In the genomic region with DNA sequence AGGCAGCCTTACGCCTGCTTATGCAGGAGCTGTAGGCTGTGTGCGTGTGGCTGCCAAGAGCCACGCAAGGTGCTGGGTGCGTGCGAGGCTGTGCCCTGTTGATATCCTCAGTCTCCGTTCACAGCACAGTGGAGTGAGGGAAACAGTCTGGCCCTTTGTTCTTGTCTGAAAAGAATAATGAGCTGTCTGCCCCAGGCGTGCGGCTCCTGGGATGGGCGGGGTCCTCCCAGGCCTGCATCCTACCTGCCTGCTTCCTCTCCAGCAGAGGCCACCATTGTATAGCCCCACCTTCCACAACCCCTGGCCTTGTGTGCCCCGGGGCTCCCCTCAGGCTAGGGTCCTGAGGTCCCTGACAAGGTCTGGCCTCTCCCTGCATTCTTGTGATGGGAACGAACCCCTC, we compare ENCODE assay signal across 1 cellular context.
TF ChIP-seq lines count a peak whose summit lies in the region.

No MANE protein-coding gene starts in this region.

TF ChIP-seq in WTC11, 78 proteins besides CTCF, POLR2A, EP300 and RAD21 (continued from another document):
- TF ChIP-seq CBFB (CRISPR knock-in tag; IDR thresholded peaks at IDR 0.05; ENCODE audit: low read depth): no peak
- TF ChIP-seq, protein P1, sequence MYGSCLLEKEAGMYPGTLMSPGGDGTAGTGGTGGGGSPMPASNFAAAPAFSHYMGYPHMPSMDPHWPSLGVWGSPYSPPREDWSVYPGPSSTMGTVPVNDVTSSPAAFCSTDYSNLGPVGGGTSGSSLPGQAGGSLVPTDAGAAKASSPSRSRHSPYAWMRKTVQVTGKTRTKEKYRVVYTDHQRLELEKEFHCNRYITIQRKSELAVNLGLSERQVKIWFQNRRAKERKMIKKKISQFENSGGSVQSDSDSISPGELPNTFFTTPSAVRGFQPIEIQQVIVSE (CRISPR knock-in tag; IDR thresholded peaks at IDR 0.05; ENCODE audit: borderline replicate concordance): no peak
- no peak for TF ChIP-seq USF1 (CRISPR knock-in tag; IDR thresholded peaks at IDR 0.05)
- TF ChIP-seq JUN (CRISPR knock-in tag; IDR thresholded peaks at IDR 0.05): no peak
- TF ChIP-seq TCF7 (CRISPR knock-in tag; IDR thresholded peaks at IDR 0.05; ENCODE audit: low read depth): no peak
- TF ChIP-seq ZNF263 (CRISPR knock-in tag; IDR thresholded peaks at IDR 0.05; ENCODE audit: low read depth): no peak
- no peak for TF ChIP-seq JAZF1 (CRISPR knock-in tag; IDR thresholded peaks at IDR 0.05)
- no peak for TF ChIP-seq NFE2L1 (CRISPR knock-in tag; IDR thresholded peaks at IDR 0.05)
